In the genomic region with DNA sequence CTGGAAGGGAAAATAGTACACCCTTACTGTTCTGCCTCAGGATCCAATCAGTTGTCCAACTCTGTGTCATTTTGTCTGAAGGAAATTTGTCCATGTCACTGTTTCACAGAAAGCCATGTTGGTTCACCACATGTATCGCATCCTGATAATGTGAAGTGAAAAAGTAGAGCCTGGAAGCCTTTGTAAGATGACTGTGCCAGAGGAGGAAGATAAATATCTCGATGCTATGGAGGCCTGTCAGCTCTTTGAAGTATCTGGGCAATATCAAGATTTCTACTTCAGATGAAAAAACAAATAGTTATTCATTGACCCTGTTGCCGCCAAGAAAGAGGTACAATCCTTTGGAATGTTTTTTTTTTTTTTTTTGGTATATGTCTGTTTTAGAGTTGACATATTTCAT, we compare ENCODE assay signal across 26 cellular contexts.
DNase-seq lines count a peak whose midpoint lies in the region; ATAC-seq and TF ChIP-seq lines count a peak whose summit lies in the region.
"Had no signal": no experiment of that assay in that cellular context is flagged by ENCODE, and none has a peak within 500 bp of the region (broad histone marks: within the 10 kb centered on the region; RNA-seq: fewer than 3 reads in every experiment).

No MANE protein-coding gene starts in this region.

- H2BK15ac ChIP-seq in mesenchymal stem cell (ENCODE audit: low read depth, poor library complexity, severe bottlenecking): no peak overlapping the region

- H3K79me2 ChIP-seq in GM23338 (replicated peaks; ENCODE audit: insufficient read depth): no peaks in the 10 kb centered on the region

- no peak overlapping the region for H3K27ac ChIP-seq in GM23338 (ENCODE audit: low read depth)
- no peak overlapping the region for H3K27ac ChIP-seq in mesenchymal stem cell (ENCODE audit: low read length, poor library complexity, severe bottlenecking)
- H3K27ac ChIP-seq: 22Rv1, A549, BLaER1 had no signal

- H3K9me3 Mint-ChIP-seq in GM23338: no peaks in the 10 kb centered on the region

- H2BK12ac ChIP-seq in mesenchymal stem cell (ENCODE audit: low read length in 2 of 2): no peak overlapping the region

- no peak for TF ChIP-seq CTCF in GM23338 (conservative IDR thresholded peaks at IDR 0.05; ENCODE audit: low read depth in 2 of 2)

- no peak overlapping the region for H3K4me3 Mint-ChIP-seq in GM23338
- H3K4me3 Mint-ChIP-seq: CD14-positive monocyte; CD4-positive, alpha-beta memory T cell; CD4-positive, CD25-positive, alpha-beta regulatory T cell; CD8-positive, alpha-beta memory T cell had no signal

- no peak overlapping the region for H2BK5ac ChIP-seq in mesenchymal stem cell (ENCODE audit: low read depth, low read length, poor library complexity, severe bottlenecking)

- H3K9ac ChIP-seq in mesenchymal stem cell (ENCODE audit: low read length): no peak overlapping the region
- H3K9ac ChIP-seq: BLaER1 had no signal

- no peaks in the 10 kb centered on the region for H3K36me3 ChIP-seq in GM23338 (ENCODE audit: insufficient read depth)
- no peaks in the 10 kb centered on the region for H3K36me3 ChIP-seq in neuron (ENCODE audit: insufficient read depth, low read length)
- no peaks in the 10 kb centered on the region for H3K36me3 ChIP-seq in mesenchymal stem cell (ENCODE audit: control insufficient read depth in 1 of 2, insufficient read depth in 2 of 2, low read depth in 1 of 2, low read length in 2 of 2)
- H3K36me3 ChIP-seq: BE2C, BLaER1 had no signal

- no peak overlapping the region for H2AK5ac ChIP-seq in mesenchymal stem cell (ENCODE audit: low read length, severe bottlenecking)

- H3K4me3 ChIP-seq in GM23338: no peak overlapping the region
- no peak overlapping the region for H3K4me3 ChIP-seq in neuron (ENCODE audit: low read length)
- H3K4me3 ChIP-seq in mesenchymal stem cell (ENCODE audit: insufficient read depth in 1 of 2, low read depth in 1 of 2, low read length in 2 of 2): no peak overlapping the region
- H3K4me3 ChIP-seq: A549, BLaER1, GM12878 had no signal

- no peak overlapping the region for H3K4ac ChIP-seq in mesenchymal stem cell (ENCODE audit: low read depth in 1 of 2, low read length in 2 of 2)

- H3K79me1 ChIP-seq in mesenchymal stem cell (replicated peaks; ENCODE audit: low read length, poor library complexity, severe bottlenecking): no peaks in the 10 kb centered on the region

- H3K9me2 ChIP-seq in GM23338 (ENCODE audit: insufficient read depth): no peaks in the 10 kb centered on the region

- H3K36me3 Mint-ChIP-seq in GM23338 (ENCODE audit: low read depth): no peaks in the 10 kb centered on the region
- H3K36me3 Mint-ChIP-seq: CD14-positive monocyte; CD4-positive, alpha-beta memory T cell; CD4-positive, CD25-positive, alpha-beta regulatory T cell; CD8-positive, alpha-beta memory T cell had no signal

- H2AFZ ChIP-seq in GM23338: 0 out of 2 replicates have a peak overlapping the region, but pooled peaks have one; percentile 43
- peak overlapping the region; percentile 36 for H2AFZ ChIP-seq in neuron (ENCODE audit: low read depth, low read length)
- H2AFZ ChIP-seq in mesenchymal stem cell (ENCODE audit: low read depth, low read length): no peak overlapping the region

- ATAC-seq in GM23338: no peak
- ATAC-seq in SK-N-SH treated with all-trans-retinoic acid at 6 μM for 48 hours: no peak
- ATAC-seq: A549, GM12878 had no signal

- H3K27me3 Mint-ChIP-seq in GM23338 (ENCODE audit: insufficient read depth, low read depth, poor library complexity): peaks cover 3% of the 10 kb centered on the region

- peaks cover 8% of the 10 kb centered on the region for H3K4me1 Mint-ChIP-seq in GM23338
- H3K4me1 Mint-ChIP-seq: CD14-positive monocyte; CD4-positive, alpha-beta memory T cell; CD4-positive, CD25-positive, alpha-beta regulatory T cell; CD8-positive, alpha-beta memory T cell had no signal

- no peak overlapping the region for H3K14ac ChIP-seq in mesenchymal stem cell (ENCODE audit: low read length in 2 of 2)

- no peaks in the 10 kb centered on the region for H3F3A ChIP-seq in GM23338 (replicated peaks; ENCODE audit: low read depth)

- H3K9me3 ChIP-seq in neuron (ENCODE audit: low read length): no peaks in the 10 kb centered on the region
- no peaks in the 10 kb centered on the region for H3K9me3 ChIP-seq in mesenchymal stem cell (ENCODE audit: control insufficient read depth, low read length)
- H3K9me3 ChIP-seq: A549, BE2C, BLaER1 had no signal

- WGBS in mesenchymal stem cell: 87% methylated on average over 3 of the region's 3 CpGs

- H3K4me1 ChIP-seq in GM23338 (ENCODE audit: insufficient read depth) (peaks cover 9% of the 10 kb centered on the region), neuron (ENCODE audit: insufficient read depth, low read length) (no peaks in the 10 kb centered on the region), mesenchymal stem cell (ENCODE audit: control insufficient read depth, insufficient read depth, low read depth, low read length) (no peaks in the 10 kb centered on the region)
- H3K4me1 ChIP-seq: A549, BLaER1 had no signal

- no peak overlapping the region for H3K27ac Mint-ChIP-seq in GM23338
- H3K27ac Mint-ChIP-seq: CD14-positive monocyte; CD4-positive, alpha-beta memory T cell; CD8-positive, alpha-beta memory T cell had no signal

- no peak overlapping the region for H3K23ac ChIP-seq in mesenchymal stem cell (ENCODE audit: low read length in 2 of 2)

- in situ Hi-C loops in ACHN (cut with HindIII; ENCODE audit: low pct_ligation_motif_present, low pct_unique_long_range_greater_than_20kb, low sequenced_read_pairs): no loop called here

- H3K27me3 ChIP-seq in GM23338 (ENCODE audit: insufficient read depth): no peaks in the 10 kb centered on the region
- H3K27me3 ChIP-seq in neuron (ENCODE audit: insufficient read depth, low read length): no peaks in the 10 kb centered on the region
- H3K27me3 ChIP-seq in mesenchymal stem cell (ENCODE audit: control insufficient read depth in 1 of 2, insufficient read depth in 1 of 2, low read length in 2 of 2): no peaks in the 10 kb centered on the region
- H3K27me3 ChIP-seq: BE2C, BLaER1 had no signal

- no peak overlapping the region for H4K8ac ChIP-seq in mesenchymal stem cell (ENCODE audit: low read length)

- no peak overlapping the region for H4K91ac ChIP-seq in mesenchymal stem cell (ENCODE audit: low read length)

- H2BK120ac ChIP-seq in mesenchymal stem cell (ENCODE audit: low read depth, low read length): no peak overlapping the region

- no peaks in the 10 kb centered on the region for H4K20me1 ChIP-seq in GM23338 (replicated peaks; ENCODE audit: insufficient read depth)
- H4K20me1 ChIP-seq: BLaER1 had no signal

- DNase-seq in GM23338 (ENCODE audit: low spot score): no peak
- peak; percentile 90 for DNase-seq in SK-N-DZ (ENCODE audit: low spot score)
- DNase-seq in stimulated activated CD8-positive, alpha-beta memory T cell treated with anti-CD3 and anti-CD28 coated beads, Interleukin-4, amount 100 ng/mL, for 48 hours: no peak
- DNase-seq in ACHN: no peak
- DNase-seq in mesenchymal stem cell: no peak
- no peak for DNase-seq in activated T-cell treated with anti-CD3 and anti-CD28 coated beads for 4 hours
- DNase-seq: BE2C; C1 segment of cervical spinal cord; CD4-positive, alpha-beta memory T cell; CD4-positive, CD25-positive, alpha-beta regulatory T cell; CD8-positive, alpha-beta memory T cell; COR-L47; DMS 273 treated with DMSO at 0.1 percent for 48 hours; DMS153; DMS53; DMS79; DND-41; EL; GDM1 had no signal

- no peak overlapping the region for H3K4me2 ChIP-seq in GM23338
- no peak overlapping the region for H3K4me2 ChIP-seq in mesenchymal stem cell (ENCODE audit: low read length, poor library complexity, severe bottlenecking)
- H3K4me2 ChIP-seq: A549, BLaER1 had no signal

- no peak overlapping the region for H3K18ac ChIP-seq in mesenchymal stem cell (ENCODE audit: low read depth in 1 of 2, low read length in 2 of 2)

TF ChIP-seq in GM23338, 12 proteins besides CTCF, POLR2A, EP300 and RAD21 (continues in another document):
- TF ChIP-seq STAT1 (IDR thresholded peaks at IDR 0.05; ENCODE audit: unreplicated experiment) (no peak), ZNF331 (CRISPR knock-in tag; IDR thresholded peaks at IDR 0.05; ENCODE audit: low read depth) (no peak), EZH2phosphoT487 (IDR thresholded peaks at IDR 0.05; ENCODE audit: unreplicated experiment) (no peak), CREB1 (CRISPR knock-in tag; IDR thresholded peaks at IDR 0.05; ENCODE audit: low read depth) (no peak)

TF ChIP-seq in SK-N-SH treated with all-trans-retinoic acid at 6 μM for 48 hours, 23 proteins besides CTCF, POLR2A, EP300 and RAD21:
- TF ChIP-seq, protein P1, sequence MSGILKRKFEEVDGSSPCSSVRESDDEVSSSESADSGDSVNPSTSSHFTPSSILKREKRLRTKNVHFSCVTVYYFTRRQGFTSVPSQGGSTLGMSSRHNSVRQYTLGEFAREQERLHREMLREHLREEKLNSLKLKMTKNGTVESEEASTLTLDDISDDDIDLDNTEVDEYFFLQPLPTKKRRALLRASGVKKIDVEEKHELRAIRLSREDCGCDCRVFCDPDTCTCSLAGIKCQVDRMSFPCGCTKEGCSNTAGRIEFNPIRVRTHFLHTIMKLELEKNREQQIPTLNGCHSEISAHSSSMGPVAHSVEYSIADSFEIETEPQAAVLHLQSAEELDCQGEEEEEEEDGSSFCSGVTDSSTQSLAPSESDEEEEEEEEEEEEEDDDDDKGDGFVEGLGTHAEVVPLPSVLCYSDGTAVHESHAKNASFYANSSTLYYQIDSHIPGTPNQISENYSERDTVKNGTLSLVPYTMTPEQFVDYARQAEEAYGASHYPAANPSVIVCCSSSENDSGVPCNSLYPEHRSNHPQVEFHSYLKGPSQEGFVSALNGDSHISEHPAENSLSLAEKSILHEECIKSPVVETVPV (CRISPR knock-in tag; IDR thresholded peaks at IDR 0.05): no peak
- TF ChIP-seq ISL1 (CRISPR knock-in tag; IDR thresholded peaks at IDR 0.05): 0 out of 2 replicates have a peak, but pooled peaks have one; percentile 31
- no peak for TF ChIP-seq PPARA (CRISPR knock-in tag; IDR thresholded peaks at IDR 0.05; ENCODE audit: borderline replicate concordance)
- TF ChIP-seq TCF4 (CRISPR knock-in tag; IDR thresholded peaks at IDR 0.05; ENCODE audit: borderline replicate concordance): 0 out of 2 replicates have a peak, but pooled peaks have one; percentile 12
- no peak for TF ChIP-seq SNAI2 (CRISPR knock-in tag; IDR thresholded peaks at IDR 0.05)
- TF ChIP-seq ZFP30 (CRISPR knock-in tag; IDR thresholded peaks at IDR 0.05): no peak
